31 cellular contexts compared by ENCODE assay signal in genomic region chr13:104487006-104487405, GRCh38.
"Had no signal": no experiment of that assay in that cellular context is flagged by ENCODE, and none has a peak within 500 bp of the region (broad histone marks: within the 10 kb centered on the region; RNA-seq: fewer than 3 reads in every experiment).

No MANE protein-coding gene starts in this region.

- ATAC-seq: activated CD8-positive, alpha-beta memory T cell treated with anti-CD3 and anti-CD28 coated beads, Interleukin-2, amount 10 ng/mL, durations not matched to agents 7 days and 5 days; activated CD8-positive, alpha-beta T cell treated with anti-CD3 and anti-CD28 coated beads, Interleukin-2, amount 10 ng/mL, durations not matched to agents 7 days and 5 days; activated naive CD8-positive, alpha-beta T cell treated with anti-CD3 and anti-CD28 coated beads, Interleukin-2, amount 50 U/mL, for 24 hours; esophagus mucosa; heart right ventricle; stimulated activated memory B cell treated with anti-CD40 and anti-IgM and Interleukin-4, amounts not matched to agents 10 μg/mL and 1 μg/mL and 100 μg/mL, for 72 hours; stimulated activated naive CD8-positive, alpha-beta T cell treated with anti-CD3 and anti-CD28 coated beads, Interleukin-15, amount 100 ng/mL, for 72 hours had no signal

- H3K4me1 Mint-ChIP-seq: activated B cell treated with CpG ODN at 0.5 μM for 24 hours; activated CD8-positive, alpha-beta memory T cell treated with anti-CD3 and anti-CD28 coated beads, Interleukin-2, amount 10 ng/mL, durations not matched to agents 7 days and 5 days; activated naive CD4-positive, alpha-beta T cell treated with anti-CD3 and anti-CD28 coated beads, Interleukin-2, amount 50 U/mL, for 24 hours; activated naive CD8-positive, alpha-beta T cell treated with anti-CD3 and anti-CD28 coated beads, Interleukin-2, amount 50 U/mL, for 24 hours; nephron progenitor cell; stimulated activated memory B cell treated with anti-CD40 and anti-IgM and Interleukin-4, amounts not matched to agents 10 μg/mL and 1 μg/mL and 100 μg/mL, for 72 hours; stimulated activated naive CD8-positive, alpha-beta T cell treated with anti-CD3 and anti-CD28 coated beads, Interleukin-15, amount 100 ng/mL, for 72 hours had no signal

- H3K36me3 ChIP-seq: heart right ventricle, left ventricle myocardium inferior, neutrophil, ovary, sigmoid colon, uterus had no signal

- H3K9me3 Mint-ChIP-seq: activated B cell treated with CpG ODN at 0.5 μM for 24 hours; activated naive CD4-positive, alpha-beta T cell treated with anti-CD3 and anti-CD28 coated beads, Interleukin-2, amount 50 U/mL, for 24 hours; activated naive CD8-positive, alpha-beta T cell treated with anti-CD3 and anti-CD28 coated beads, Interleukin-2, amount 50 U/mL, for 24 hours; activated T-helper 2 cell treated with anti-CD3 and anti-CD28 coated beads, Interferon-gamma antibody, Interleukin-2, Interleukin-4, amounts not matched to agents 10 μg/mL and 5 μg/mL and 100 μg/mL, durations not matched to agents 14 hours and 24 hours and 36 hours; nephron progenitor cell; stimulated activated naive CD8-positive, alpha-beta T cell treated with anti-CD3 and anti-CD28 coated beads, Interleukin-15, amount 100 ng/mL, for 72 hours; T-helper 2 cell treated with Interferon-gamma antibody and Interleukin-4, amounts not matched to agents 5 μg/mL and 100 μg/mL, for 36 hours; type B pancreatic cell had no signal

- H3K9me3 ChIP-seq: heart right ventricle, left ventricle myocardium inferior, neutrophil, ovary, sigmoid colon, uterus had no signal

- FAIRE-seq: islet of Langerhans had no signal

- H3K4me3 Mint-ChIP-seq: activated B cell treated with CpG ODN at 0.5 μM for 24 hours; activated CD8-positive, alpha-beta memory T cell treated with anti-CD3 and anti-CD28 coated beads, Interleukin-2, amount 10 ng/mL, durations not matched to agents 7 days and 5 days; activated CD8-positive, alpha-beta T cell treated with anti-CD3 and anti-CD28 coated beads, Interleukin-2, amount 10 ng/mL, durations not matched to agents 7 days and 5 days; activated naive CD4-positive, alpha-beta T cell treated with anti-CD3 and anti-CD28 coated beads, Interleukin-2, amount 50 U/mL, for 24 hours; activated naive CD8-positive, alpha-beta T cell treated with anti-CD3 and anti-CD28 coated beads, Interleukin-2, amount 50 U/mL, for 24 hours; brain; nephron progenitor cell; stimulated activated memory B cell treated with anti-CD40 and anti-IgM and Interleukin-4, amounts not matched to agents 10 μg/mL and 1 μg/mL and 100 μg/mL, for 72 hours; stimulated activated naive CD8-positive, alpha-beta T cell treated with anti-CD3 and anti-CD28 coated beads, Interleukin-15, amount 100 ng/mL, for 72 hours; T-helper 2 cell treated with Interferon-gamma antibody and Interleukin-4, amounts not matched to agents 5 μg/mL and 100 μg/mL, for 36 hours had no signal

- DNase-seq: activated B cell treated with CpG ODN at 0.5 μM for 24 hours; activated CD8-positive, alpha-beta memory T cell treated with anti-CD3 and anti-CD28 coated beads, Interleukin-2, amount 10 ng/mL, durations not matched to agents 7 days and 5 days; activated CD8-positive, alpha-beta T cell treated with anti-CD3 and anti-CD28 coated beads, Interleukin-2, amount 10 ng/mL, durations not matched to agents 7 days and 5 days; activated naive CD8-positive, alpha-beta T cell treated with anti-CD3 and anti-CD28 coated beads, Interleukin-2, amount 50 U/mL, for 24 hours; activated T-cell treated with anti-CD3 and anti-CD28 coated beads, Interleukin-2, amount 50 U/mL, for 48 hours; cortex of kidney; foreskin melanocyte; heart right ventricle; left ventricle myocardium inferior; mesendoderm; nephron progenitor cell; ovary; sigmoid colon; stimulated activated CD4-positive, alpha-beta T cell treated with anti-CD3 and anti-CD28 coated beads, Interleukin-1b, Interleukin-23, amount 100 ng/mL, for 48 hours; stimulated activated CD4-positive, alpha-beta T cell treated with anti-CD3 and anti-CD28 coated beads, Interleukin-4, amount 100 ng/mL, for 4 hours; stimulated activated CD8-positive, alpha-beta memory T cell treated with anti-CD3 and anti-CD28 coated beads, Interleukin-4, amount 100 ng/mL, for 48 hours; stimulated activated naive CD8-positive, alpha-beta T cell treated with anti-CD3 and anti-CD28 coated beads, Interleukin-15, amount 100 ng/mL, for 72 hours; substantia nigra; uterus had no signal

- H3K27me3 Mint-ChIP-seq: activated B cell treated with CpG ODN at 0.5 μM for 24 hours; activated CD8-positive, alpha-beta memory T cell treated with anti-CD3 and anti-CD28 coated beads, Interleukin-2, amount 10 ng/mL, durations not matched to agents 7 days and 5 days; activated naive CD4-positive, alpha-beta T cell treated with anti-CD3 and anti-CD28 coated beads, Interleukin-2, amount 50 U/mL, for 24 hours; activated naive CD8-positive, alpha-beta T cell treated with anti-CD3 and anti-CD28 coated beads, Interleukin-2, amount 50 U/mL, for 24 hours; brain; progenitor cell of endocrine pancreas; stimulated activated memory B cell treated with anti-CD40 and anti-IgM and Interleukin-4, amounts not matched to agents 10 μg/mL and 1 μg/mL and 100 μg/mL, for 72 hours; stimulated activated naive CD8-positive, alpha-beta T cell treated with anti-CD3 and anti-CD28 coated beads, Interleukin-15, amount 100 ng/mL, for 72 hours had no signal

- H3K4me2 ChIP-seq: smooth muscle cell had no signal

- H3K4me3 ChIP-seq: heart right ventricle, left ventricle myocardium inferior, lung, ovary, sigmoid colon, smooth muscle cell, uterus had no signal

- H3K27ac ChIP-seq: heart right ventricle, left ventricle myocardium inferior, neutrophil, ovary, sigmoid colon, uterus had no signal

- H3K27ac Mint-ChIP-seq: activated B cell treated with CpG ODN at 0.5 μM for 24 hours; activated CD8-positive, alpha-beta memory T cell treated with anti-CD3 and anti-CD28 coated beads, Interleukin-2, amount 10 ng/mL, durations not matched to agents 7 days and 5 days; activated CD8-positive, alpha-beta T cell treated with anti-CD3 and anti-CD28 coated beads, Interleukin-2, amount 10 ng/mL, durations not matched to agents 7 days and 5 days; activated naive CD4-positive, alpha-beta T cell treated with anti-CD3 and anti-CD28 coated beads, Interleukin-2, amount 50 U/mL, for 24 hours; activated naive CD8-positive, alpha-beta T cell treated with anti-CD3 and anti-CD28 coated beads, Interleukin-2, amount 50 U/mL, for 24 hours; activated T-helper 2 cell treated with anti-CD3 and anti-CD28 coated beads, Interferon-gamma antibody, Interleukin-2, Interleukin-4, amounts not matched to agents 10 μg/mL and 5 μg/mL and 100 μg/mL, durations not matched to agents 14 hours and 24 hours and 36 hours; brain; nephron progenitor cell; stimulated activated memory B cell treated with anti-CD40 and anti-IgM and Interleukin-4, amounts not matched to agents 10 μg/mL and 1 μg/mL and 100 μg/mL, for 72 hours; stimulated activated naive CD8-positive, alpha-beta T cell treated with anti-CD3 and anti-CD28 coated beads, Interleukin-15, amount 100 ng/mL, for 72 hours; T-helper 2 cell treated with Interferon-gamma antibody and Interleukin-4, amounts not matched to agents 5 μg/mL and 100 μg/mL, for 36 hours had no signal

- H3K4me1 ChIP-seq: heart right ventricle, left ventricle myocardium inferior, sigmoid colon, uterus had no signal

- H3K27me3 ChIP-seq: neutrophil, ovary, sigmoid colon, uterus had no signal

- H3K36me3 Mint-ChIP-seq: activated CD8-positive, alpha-beta memory T cell treated with anti-CD3 and anti-CD28 coated beads, Interleukin-2, amount 10 ng/mL, durations not matched to agents 7 days and 5 days; activated naive CD4-positive, alpha-beta T cell treated with anti-CD3 and anti-CD28 coated beads, Interleukin-2, amount 50 U/mL, for 24 hours; brain; stimulated activated memory B cell treated with anti-CD40 and anti-IgM and Interleukin-4, amounts not matched to agents 10 μg/mL and 1 μg/mL and 100 μg/mL, for 72 hours; type B pancreatic cell had no signal
